2 cellular contexts compared by ENCODE assay signal in the genomic region with DNA sequence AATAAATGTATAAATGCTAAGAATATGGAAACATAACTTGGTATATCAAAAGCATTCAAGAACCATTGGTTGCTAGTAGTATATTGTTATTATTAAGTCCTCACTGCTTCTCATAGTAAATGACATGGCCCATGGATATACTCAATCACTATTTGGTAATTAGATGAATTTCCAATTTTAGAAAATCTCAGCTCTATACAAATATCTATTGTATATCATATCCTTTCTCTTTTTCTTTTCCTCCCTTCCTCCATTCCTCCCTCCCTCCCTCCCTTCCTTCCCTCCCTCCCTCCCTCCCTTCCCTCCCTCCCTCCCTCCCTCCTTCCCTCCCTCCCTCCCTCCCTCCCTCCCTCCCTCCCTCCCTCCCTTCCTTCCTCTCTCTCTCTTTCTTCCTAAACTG.
TF ChIP-seq lines count a peak whose summit lies in the region.

No MANE protein-coding gene starts in this region.

TF ChIP-seq in HepG2, 621 proteins besides CTCF, POLR2A, EP300 and RAD21:
- TF ChIP-seq GLI4 (CRISPR knock-in tag; IDR thresholded peaks at IDR 0.05; ENCODE audit: borderline replicate concordance) (no peak), HNRNPK (IDR thresholded peaks at IDR 0.05; ENCODE audit: low read depth, low read length, poor library complexity, severe bottlenecking) (peak; percentile 52)
TF ChIP-seq in HepG2: peak in this region for 1.

TF ChIP-seq in K562, 482 proteins besides CTCF, POLR2A, EP300 and RAD21 (continued from another document):
- TF ChIP-seq, protein P1, sequence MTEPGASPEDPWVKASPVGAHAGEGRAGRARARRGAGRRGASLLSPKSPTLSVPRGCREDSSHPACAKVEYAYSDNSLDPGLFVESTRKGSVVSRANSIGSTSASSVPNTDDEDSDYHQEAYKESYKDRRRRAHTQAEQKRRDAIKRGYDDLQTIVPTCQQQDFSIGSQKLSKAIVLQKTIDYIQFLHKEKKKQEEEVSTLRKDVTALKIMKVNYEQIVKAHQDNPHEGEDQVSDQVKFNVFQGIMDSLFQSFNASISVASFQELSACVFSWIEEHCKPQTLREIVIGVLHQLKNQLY (CRISPR knock-in tag; conservative IDR thresholded peaks at IDR 0.05): no peak
- TF ChIP-seq HNRNPK (IDR thresholded peaks at IDR 0.05; ENCODE audit: low read depth, low read length, poor library complexity, severe bottlenecking): peak; percentile 72
- TF ChIP-seq, protein P2, sequence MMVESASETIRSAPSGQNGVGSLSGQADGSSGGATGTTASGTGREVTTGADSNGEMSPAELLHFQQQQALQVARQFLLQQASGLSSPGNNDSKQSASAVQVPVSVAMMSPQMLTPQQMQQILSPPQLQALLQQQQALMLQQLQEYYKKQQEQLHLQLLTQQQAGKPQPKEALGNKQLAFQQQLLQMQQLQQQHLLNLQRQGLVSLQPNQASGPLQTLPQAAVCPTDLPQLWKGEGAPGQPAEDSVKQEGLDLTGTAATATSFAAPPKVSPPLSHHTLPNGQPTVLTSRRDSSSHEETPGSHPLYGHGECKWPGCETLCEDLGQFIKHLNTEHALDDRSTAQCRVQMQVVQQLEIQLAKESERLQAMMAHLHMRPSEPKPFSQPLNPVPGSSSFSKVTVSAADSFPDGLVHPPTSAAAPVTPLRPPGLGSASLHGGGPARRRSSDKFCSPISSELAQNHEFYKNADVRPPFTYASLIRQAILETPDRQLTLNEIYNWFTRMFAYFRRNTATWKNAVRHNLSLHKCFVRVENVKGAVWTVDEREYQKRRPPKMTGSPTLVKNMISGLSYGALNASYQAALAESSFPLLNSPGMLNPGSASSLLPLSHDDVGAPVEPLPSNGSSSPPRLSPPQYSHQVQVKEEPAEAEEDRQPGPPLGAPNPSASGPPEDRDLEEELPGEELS (CRISPR knock-in tag; IDR thresholded peaks at IDR 0.05; ENCODE audit: borderline replicate concordance): no peak
- TF ChIP-seq FIP1L1 (IDR thresholded peaks at IDR 0.05; ENCODE audit: low read depth, low read length, poor library complexity, severe bottlenecking): no peak
- no peak for TF ChIP-seq RBM22 (IDR thresholded peaks at IDR 0.05; ENCODE audit: low read depth, low read length, poor library complexity, severe bottlenecking)
